Comparison of ENCODE assay signal across 1 cellular context in the genomic region with DNA sequence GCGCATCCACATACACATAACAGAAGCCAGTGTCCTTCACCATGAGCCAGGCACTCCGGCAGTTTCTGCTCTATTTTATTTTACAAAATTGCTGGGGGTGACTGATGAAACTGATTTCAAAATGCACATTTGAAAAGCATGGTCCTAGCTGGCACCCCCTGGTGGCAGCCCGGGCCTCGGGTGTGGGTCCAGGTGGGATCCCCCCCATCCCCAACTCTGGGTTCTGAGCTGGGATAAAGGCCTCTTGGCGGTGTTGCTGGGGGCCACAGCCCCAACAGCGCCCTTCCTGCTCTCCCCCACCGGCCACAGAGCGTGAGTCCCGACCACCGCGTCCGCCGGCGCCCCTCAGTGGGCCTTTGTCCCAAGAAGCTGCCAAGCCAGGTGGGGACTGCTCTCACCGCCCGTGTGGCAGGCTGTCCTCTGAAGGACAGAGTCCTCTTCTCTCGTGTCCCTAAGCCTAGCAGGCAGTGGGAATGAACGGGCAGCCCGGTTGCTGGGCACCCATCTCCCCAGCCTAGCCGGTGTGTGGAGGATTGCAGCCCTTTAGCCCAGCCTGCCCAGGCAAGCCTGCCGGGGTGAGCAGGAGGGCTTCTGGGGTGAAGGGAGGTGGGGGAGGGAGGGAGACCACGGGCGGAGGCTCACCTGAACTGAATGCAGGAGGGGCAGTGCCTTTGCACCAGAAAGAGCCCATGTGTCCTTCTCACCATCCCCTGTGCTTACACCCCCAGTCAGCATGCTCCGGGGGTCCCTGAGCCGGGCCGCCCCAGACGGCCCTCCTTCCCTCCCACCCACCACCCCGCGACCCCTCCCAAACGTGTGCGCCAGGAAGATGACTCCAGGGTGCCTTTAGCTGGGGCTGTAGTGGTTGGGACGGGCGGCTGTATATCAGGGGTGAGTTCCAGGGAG.
TF ChIP-seq lines count a peak whose summit lies in the region.

No MANE protein-coding gene starts in this region.

TF ChIP-seq in endothelial cell of umbilical vein, 7 proteins besides CTCF, POLR2A, EP300 and RAD21:
- no peak for TF ChIP-seq JUN (IDR thresholded peaks at IDR 0.05; ENCODE audit: borderline replicate concordance, insufficient read depth, insufficient read length, low read depth)
- TF ChIP-seq GATA2 (IDR thresholded peaks at IDR 0.05; ENCODE audit: insufficient read depth, insufficient read length, low read depth, low read length) = no peak
- no peak for TF ChIP-seq MYC (IDR thresholded peaks at IDR 0.05; ENCODE audit: low read depth, low read length)
- TF ChIP-seq EZH2 (IDR thresholded peaks at IDR 0.05; ENCODE audit: borderline replicate concordance, low read depth, low read length, severe bottlenecking) = no peak
- TF ChIP-seq FOS (IDR thresholded peaks at IDR 0.05; ENCODE audit: borderline replicate concordance, insufficient read depth, low read length) = peak; percentile 32
- no peak for TF ChIP-seq MAX (IDR thresholded peaks at IDR 0.05; ENCODE audit: insufficient read depth, insufficient read length)
